8 cellular contexts compared by ENCODE assay signal in the genomic region with DNA sequence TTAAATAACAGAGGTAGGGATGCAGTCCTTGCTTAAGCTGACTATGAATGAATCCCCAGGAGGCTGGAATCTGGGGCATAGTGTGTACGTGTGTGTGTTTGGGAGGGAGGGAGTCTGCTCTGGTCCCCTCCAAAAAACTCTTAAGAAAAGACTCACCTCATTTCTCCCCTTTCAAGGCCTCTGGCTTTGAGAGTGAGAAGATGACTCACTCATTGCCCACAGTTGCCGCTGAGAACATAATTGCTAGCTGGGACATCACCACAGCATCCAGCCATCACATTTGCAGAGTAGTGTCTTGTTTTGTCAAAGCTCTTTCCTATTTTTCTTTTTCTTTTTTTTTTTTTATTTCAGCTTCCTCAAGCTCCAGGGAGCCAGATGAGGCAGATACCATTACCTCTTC.
DNase-seq lines count a peak whose midpoint lies in the region; ATAC-seq, FAIRE-seq and TF ChIP-seq lines count a peak whose summit lies in the region.

No MANE protein-coding gene starts in this region.

- peak overlapping the region; percentile 86; the same call in 1 of the 2 replicates for H2AFZ ChIP-seq in OCI-LY7 (ENCODE audit: low read length)
- H2AFZ ChIP-seq in keratinocyte (ENCODE audit: control insufficient read depth, low read length): no peak overlapping the region

- BruUV-seq in OCI-LY7 (replicated peaks; lab: Mats Ljungman, UMichigan): no TSS peak

- no peaks in the 10 kb centered on the region for H3K27me3 ChIP-seq in keratinocyte (ENCODE audit: control insufficient read depth, extremely low read depth, insufficient read depth, low read length)

- no peaks in the 10 kb centered on the region for H3K36me3 ChIP-seq in OCI-LY7 (ENCODE audit: insufficient read depth, low read length)
- no peaks in the 10 kb centered on the region for H3K36me3 ChIP-seq in keratinocyte (ENCODE audit: control insufficient read depth in 2 of 2, extremely low read depth in 1 of 2, insufficient read depth in 2 of 2, low read length in 2 of 2)

- H3K27me3 Mint-ChIP-seq in activated naive CD4-positive, alpha-beta T cell treated with anti-CD3 and anti-CD28 coated beads, Interleukin-2, amount 50 U/mL, for 24 hours: no peaks in the 10 kb centered on the region

- H3K4me1 ChIP-seq in OCI-LY7 (ENCODE audit: insufficient read depth, low read length, poor library complexity, severe bottlenecking) (peaks cover 9% of the 10 kb centered on the region), keratinocyte (ENCODE audit: control insufficient read depth, extremely low read depth, insufficient read depth, low read length) (peaks cover 11% of the 10 kb centered on the region)

- H3K4me3 ChIP-seq in OCI-LY7 (ENCODE audit: low read depth, low read length, poor library complexity, severe bottlenecking) (no peak overlapping the region), keratinocyte (ENCODE audit: control insufficient read depth in 2 of 3, extremely low read depth in 1 of 3, insufficient read depth in 2 of 3, low read depth in 1 of 3, low read length in 3 of 3) (no peak overlapping the region)

- H3K4me3 Mint-ChIP-seq in activated naive CD4-positive, alpha-beta T cell treated with anti-CD3 and anti-CD28 coated beads, Interleukin-2, amount 50 U/mL, for 24 hours: peak overlapping the region; percentile 8

- no peaks in the 10 kb centered on the region for H3K9me1 ChIP-seq in keratinocyte (ENCODE audit: control insufficient read depth, extremely low read depth, insufficient read depth, low read length)

- H3K4me1 Mint-ChIP-seq in activated naive CD4-positive, alpha-beta T cell treated with anti-CD3 and anti-CD28 coated beads, Interleukin-2, amount 50 U/mL, for 24 hours: peaks cover 64% of the 10 kb centered on the region

- no peak overlapping the region for H3K27ac ChIP-seq in OCI-LY7 (ENCODE audit: low read depth, low read length, poor library complexity, severe bottlenecking)
- peak overlapping the region; percentile 78 for H3K27ac ChIP-seq in keratinocyte (ENCODE audit: control insufficient read depth, insufficient read depth, low read length)

- TF ChIP-seq CTCF in OCI-LY7 (conservative IDR thresholded peaks at IDR 0.05; ENCODE audit: low read length) (no peak), keratinocyte (optimal IDR thresholded peaks at IDR 0.05 in 1 of 3, IDR thresholded peaks at IDR 0.05 in 1 of 3, conservative IDR thresholded peaks at IDR 0.05 in 1 of 3; ENCODE audit: extremely low read depth in 1 of 3, insufficient read depth in 2 of 3, low read length in 3 of 3) (no peak)

- H3K36me3 Mint-ChIP-seq in activated naive CD4-positive, alpha-beta T cell treated with anti-CD3 and anti-CD28 coated beads, Interleukin-2, amount 50 U/mL, for 24 hours: no peaks in the 10 kb centered on the region

- intact Hi-C loops in OCI-LY7 (cut with micrococcal nuclease; ENCODE audit: unreplicated experiment): loop anchor here (5.0 kb wide), 2 partner anchors 71 to 391 kb away; partner anchors contain the start of gene MSN

- H3K79me2 ChIP-seq in OCI-LY7 (ENCODE audit: insufficient read depth, low read depth, low read length) (no peaks in the 10 kb centered on the region), keratinocyte (ENCODE audit: control insufficient read depth, insufficient read depth, low read length) (no peaks in the 10 kb centered on the region)

- H3K9me3 ChIP-seq in OCI-LY7 (ENCODE audit: low read length) (no peaks in the 10 kb centered on the region), keratinocyte (ENCODE audit: control insufficient read depth, low read depth, low read length) (no peaks in the 10 kb centered on the region)

- DNase-seq in OCI-LY7 (ENCODE audit: low spot score) (no peak), keratinocyte (ENCODE audit: low read depth, low spot score) (no peak), NCI-H524 treated with DMSO at 0.1 percent for 48 hours (lab: John Stamatoyannopoulos, UW) (no peak)
- DNase-seq in stimulated activated naive CD8-positive, alpha-beta T cell treated with anti-CD3 and anti-CD28 coated beads, Interleukin-15, Interleukin-2, amounts not matched to agents 100 U/mL and 50 U/mL, for 24 hours: peak; percentile 33

- H3K9ac ChIP-seq in keratinocyte (ENCODE audit: control insufficient read depth, extremely low read depth, insufficient read depth, low read length): peak overlapping the region; percentile 49

- peak; percentile 62 for ATAC-seq in GM18502 (IDR thresholded peaks at IDR 0.05; ENCODE audit: poor library complexity, unreplicated experiment)
- ATAC-seq in HG02840 (IDR thresholded peaks at IDR 0.05; ENCODE audit: low FRiP score, unreplicated experiment): peak; percentile 43
- peak; percentile 69 for ATAC-seq in stimulated activated naive CD8-positive, alpha-beta T cell treated with anti-CD3 and anti-CD28 coated beads, Interleukin-15, Interleukin-2, amounts not matched to agents 100 U/mL and 50 U/mL, for 24 hours
- ATAC-seq in GM18517 (IDR thresholded peaks at IDR 0.05; ENCODE audit: unreplicated experiment): no peak

- H3K4me2 ChIP-seq in OCI-LY7 (ENCODE audit: low read length) (peak overlapping the region; percentile 49; the same call in 1 of the 2 replicates), keratinocyte (ENCODE audit: control insufficient read depth, extremely low read depth, insufficient read depth, low read depth, low read length) (peak overlapping the region; percentile 56)

- POLR2A ChIA-PET in OCI-LY7 (lab: Charles Lee): interaction anchor here (0.6 to 1.6 kb wide), 2 partner anchors 107 to 153 kb away, joined by 3 to 4 read pairs; no protein-coding TSS in a partner anchor

- FAIRE-seq in keratinocyte (lab: Jason Lieb, UNC): peak; percentile 20

- H4K20me1 ChIP-seq in OCI-LY7 (ENCODE audit: insufficient read depth, low read length): no peaks in the 10 kb centered on the region
- no peaks in the 10 kb centered on the region for H4K20me1 ChIP-seq in keratinocyte (ENCODE audit: control insufficient read depth, extremely low read depth, insufficient read depth, low read length)

- no peaks in the 10 kb centered on the region for H3K9me2 ChIP-seq in OCI-LY7 (ENCODE audit: insufficient read depth, low read length)

- H3K27ac Mint-ChIP-seq in activated naive CD4-positive, alpha-beta T cell treated with anti-CD3 and anti-CD28 coated beads, Interleukin-2, amount 50 U/mL, for 24 hours: peak overlapping the region; percentile 94

- CTCF ChIA-PET in OCI-LY7 (lab: Charles Lee; ENCODE audit: unreplicated experiment): interaction anchor here (0.6 to 0.8 kb wide), 3 partner anchors 68 to 391 kb away, joined by 3 to 4 read pairs (median 3); no protein-coding TSS in a partner anchor

- dilution Hi-C loops in keratinocyte (cut with MboI; ENCODE audit: extremely low pct_ligation_motif_present, low sequenced_read_pairs): no loop called here

- H3K9me3 Mint-ChIP-seq in activated naive CD4-positive, alpha-beta T cell treated with anti-CD3 and anti-CD28 coated beads, Interleukin-2, amount 50 U/mL, for 24 hours: no peaks in the 10 kb centered on the region
